20 cellular contexts compared by ENCODE assay signal in the genomic region with DNA sequence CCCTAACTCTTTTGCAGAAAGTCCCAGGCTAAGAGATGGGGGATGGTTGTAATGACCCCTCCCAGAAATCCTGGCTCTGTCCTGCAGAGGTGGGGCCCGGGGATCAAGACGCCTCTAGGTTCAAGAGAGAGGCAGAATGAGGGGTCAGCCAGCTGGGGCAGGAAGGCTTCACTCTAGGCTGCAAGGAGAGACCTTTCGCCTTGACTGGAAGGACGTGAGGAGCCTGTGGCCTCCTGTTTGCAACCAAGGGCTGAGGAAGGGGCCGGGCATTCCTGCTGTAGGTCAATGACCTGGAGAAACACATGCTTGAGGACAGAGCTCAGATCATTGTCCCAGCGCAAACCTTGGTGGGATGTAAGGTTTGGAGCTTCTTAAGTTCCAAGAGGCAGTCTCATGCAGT. TPM values are rescaled to one million over a fixed set of nuclear protein-coding genes. Genes with fewer than 3 reads are reported as not detected.
DNase-seq lines count a peak whose midpoint lies in the region; ATAC-seq lines count a peak whose summit lies in the region.
"Had no signal": no experiment of that assay in that cellular context is flagged by ENCODE, and none has a peak within 500 bp of the region (broad histone marks: within the 10 kb centered on the region; RNA-seq: fewer than 3 reads in every experiment).

No MANE protein-coding gene starts in this region.

- no peak overlapping the region for H3K27ac Mint-ChIP-seq in activated T-cell treated with anti-CD3 and anti-CD28 coated beads, Interleukin-2, amount 50 U/mL, for 24 hours
- H3K27ac Mint-ChIP-seq in activated T-helper 17 cell treated with anti-CD3 and anti-CD28 coated beads, Interleukin-2, amount 50 U/mL, for 72 hours, result peak overlapping the region; percentile 32
- peak overlapping the region; percentile 26 for H3K27ac Mint-ChIP-seq in memory B cell
- peak overlapping the region; percentile 79 for H3K27ac Mint-ChIP-seq in stimulated activated memory B cell treated with anti-CD40 and anti-IgM and Interleukin-4, amounts not matched to agents 10 μg/mL and 1 μg/mL and 100 μg/mL, for 72 hours
- H3K27ac Mint-ChIP-seq: CD4-positive, alpha-beta memory T cell; GM23338 had no signal

- DNase-seq in activated T-cell treated with anti-CD3 and anti-CD28 coated beads, Interleukin-2, amount 50 U/mL, for 24 hours, result peak; percentile 26
- DNase-seq in activated T-cell treated with anti-CD3 and anti-CD28 coated beads, Interleukin-2, amount 50 U/mL, for 4 hours, result no peak
- DNase-seq in memory B cell (ENCODE audit: low spot score in 2 of 2) (no peak), germinal center (ENCODE audit: low spot score) (no peak), iPS-NIHi11 (ENCODE audit: low spot score) (no peak), OCI-M1 (lab: John Stamatoyannopoulos, UW) (no peak)
- DNase-seq: BE2C; CD4-positive, alpha-beta memory T cell; DMS153; DMS79; GDM1; HCEC 1CT had no signal

- H3K27me3 Mint-ChIP-seq in activated T-cell treated with anti-CD3 and anti-CD28 coated beads, Interleukin-2, amount 50 U/mL, for 24 hours, result no peaks in the 10 kb centered on the region
- H3K27me3 Mint-ChIP-seq in activated T-cell treated with anti-CD3 and anti-CD28 coated beads, Interleukin-2, amount 50 U/mL, for 4 hours (ENCODE audit: low read depth), result no peaks in the 10 kb centered on the region
- H3K27me3 Mint-ChIP-seq in activated T-helper 17 cell treated with anti-CD3 and anti-CD28 coated beads, Interleukin-2, amount 50 U/mL, for 72 hours, result no peaks in the 10 kb centered on the region
- H3K27me3 Mint-ChIP-seq in memory B cell, result no peaks in the 10 kb centered on the region
- no peaks in the 10 kb centered on the region for H3K27me3 Mint-ChIP-seq in stimulated activated memory B cell treated with anti-CD40 and anti-IgM and Interleukin-4, amounts not matched to agents 10 μg/mL and 1 μg/mL and 100 μg/mL, for 72 hours
- H3K27me3 Mint-ChIP-seq: CD4-positive, alpha-beta memory T cell; IgD-negative memory B cell had no signal

- H3K9me3 Mint-ChIP-seq in activated T-cell treated with anti-CD3 and anti-CD28 coated beads, Interleukin-2, amount 50 U/mL, for 24 hours, result no peaks in the 10 kb centered on the region
- H3K9me3 Mint-ChIP-seq in activated T-cell treated with anti-CD3 and anti-CD28 coated beads, Interleukin-2, amount 50 U/mL, for 4 hours, result no peaks in the 10 kb centered on the region
- H3K9me3 Mint-ChIP-seq in activated T-helper 17 cell treated with anti-CD3 and anti-CD28 coated beads, Interleukin-2, amount 50 U/mL, for 72 hours, result no peaks in the 10 kb centered on the region
- H3K9me3 Mint-ChIP-seq in memory B cell, result no peaks in the 10 kb centered on the region
- no peaks in the 10 kb centered on the region for H3K9me3 Mint-ChIP-seq in stimulated activated memory B cell treated with anti-CD40 and anti-IgM and Interleukin-4, amounts not matched to agents 10 μg/mL and 1 μg/mL and 100 μg/mL, for 72 hours
- H3K9me3 Mint-ChIP-seq: CD14-positive monocyte; CD4-positive, alpha-beta memory T cell; IgD-negative memory B cell had no signal

- H3K4me3 Mint-ChIP-seq in activated T-cell treated with anti-CD3 and anti-CD28 coated beads, Interleukin-2, amount 50 U/mL, for 24 hours, result no peak overlapping the region
- H3K4me3 Mint-ChIP-seq in activated T-cell treated with anti-CD3 and anti-CD28 coated beads, Interleukin-2, amount 50 U/mL, for 4 hours, result no peak overlapping the region
- H3K4me3 Mint-ChIP-seq in activated T-helper 17 cell treated with anti-CD3 and anti-CD28 coated beads, Interleukin-2, amount 50 U/mL, for 72 hours, result no peak overlapping the region
- no peak overlapping the region for H3K4me3 Mint-ChIP-seq in memory B cell
- H3K4me3 Mint-ChIP-seq in stimulated activated memory B cell treated with anti-CD40 and anti-IgM and Interleukin-4, amounts not matched to agents 10 μg/mL and 1 μg/mL and 100 μg/mL, for 72 hours, result no peak overlapping the region
- H3K4me3 Mint-ChIP-seq: CD14-positive monocyte; CD4-positive, alpha-beta memory T cell; GM23338 had no signal

- peaks cover 4% of the 10 kb centered on the region for H3K36me3 Mint-ChIP-seq in activated T-cell treated with anti-CD3 and anti-CD28 coated beads, Interleukin-2, amount 50 U/mL, for 24 hours (ENCODE audit: low read depth)
- H3K36me3 Mint-ChIP-seq in activated T-cell treated with anti-CD3 and anti-CD28 coated beads, Interleukin-2, amount 50 U/mL, for 4 hours (ENCODE audit: insufficient read depth), result peaks cover 4% of the 10 kb centered on the region
- H3K36me3 Mint-ChIP-seq in activated T-helper 17 cell treated with anti-CD3 and anti-CD28 coated beads, Interleukin-2, amount 50 U/mL, for 72 hours (ENCODE audit: low read depth), result no peaks in the 10 kb centered on the region
- H3K36me3 Mint-ChIP-seq in memory B cell, result no peaks in the 10 kb centered on the region
- H3K36me3 Mint-ChIP-seq in stimulated activated memory B cell treated with anti-CD40 and anti-IgM and Interleukin-4, amounts not matched to agents 10 μg/mL and 1 μg/mL and 100 μg/mL, for 72 hours, result no peaks in the 10 kb centered on the region
- H3K36me3 Mint-ChIP-seq: IgD-negative memory B cell had no signal

- no peak for ATAC-seq in activated T-cell treated with anti-CD3 and anti-CD28 coated beads, Interleukin-2, amount 50 U/mL, for 4 hours
- no peak for ATAC-seq in activated T-helper 17 cell treated with anti-CD3 and anti-CD28 coated beads, Interleukin-2, amount 50 U/mL, for 72 hours (replicated peaks)
- no peak for ATAC-seq in memory B cell (ENCODE audit: low read depth)
- no peak for ATAC-seq in stimulated activated memory B cell treated with anti-CD40 and anti-IgM and Interleukin-4, amounts not matched to agents 10 μg/mL and 1 μg/mL and 100 μg/mL, for 72 hours
- ATAC-seq: A549, GM23338 had no signal

- H3K4me1 Mint-ChIP-seq in activated T-cell treated with anti-CD3 and anti-CD28 coated beads, Interleukin-2, amount 50 U/mL, for 24 hours (ENCODE audit: low read depth), result peaks cover 17% of the 10 kb centered on the region
- H3K4me1 Mint-ChIP-seq in activated T-cell treated with anti-CD3 and anti-CD28 coated beads, Interleukin-2, amount 50 U/mL, for 4 hours (ENCODE audit: low read depth), result peaks cover 13% of the 10 kb centered on the region
- H3K4me1 Mint-ChIP-seq in activated T-helper 17 cell treated with anti-CD3 and anti-CD28 coated beads, Interleukin-2, amount 50 U/mL, for 72 hours, result peaks cover 13% of the 10 kb centered on the region
- peaks cover 28% of the 10 kb centered on the region for H3K4me1 Mint-ChIP-seq in memory B cell
- H3K4me1 Mint-ChIP-seq in stimulated activated memory B cell treated with anti-CD40 and anti-IgM and Interleukin-4, amounts not matched to agents 10 μg/mL and 1 μg/mL and 100 μg/mL, for 72 hours, result peaks cover 53% of the 10 kb centered on the region
- H3K4me1 Mint-ChIP-seq: GM23338 had no signal

RNA-seq across cellular contexts. Expression of gene CETP, which starts 8.7 kb away (rescaled TPM):
- under 1 TPM in 1 of 3 donors, not detected in 2; 0.11 TPM for total RNA-seq in activated T-cell treated with anti-CD3 and anti-CD28 coated beads, Interleukin-2, amount 50 U/mL, for 4 hours
- not detected for total RNA-seq in activated T-helper 17 cell treated with anti-CD3 and anti-CD28 coated beads, Interleukin-2, amount 50 U/mL, for 72 hours
- total RNA-seq: CD4-positive, alpha-beta memory T cell; Daoy; GM23338; HT1080 had no signal

RNA-seq across cellular contexts. Expression of gene HERPUD1, which starts 21.1 kb away (rescaled TPM):
- total RNA-seq in activated T-cell treated with anti-CD3 and anti-CD28 coated beads, Interleukin-2, amount 50 U/mL, for 4 hours, result 100 to 1,000 TPM; 161 to 228 (median 170) TPM
- total RNA-seq in activated T-helper 17 cell treated with anti-CD3 and anti-CD28 coated beads, Interleukin-2, amount 50 U/mL, for 72 hours, result 100 to 1,000 TPM; 162 to 186 TPM

RNA-seq across cellular contexts. Expression of gene NLRC5, which starts 36.4 kb away (rescaled TPM):
- 100 to 1,000 TPM; 143 to 180 (median 158) TPM for total RNA-seq in activated T-cell treated with anti-CD3 and anti-CD28 coated beads, Interleukin-2, amount 50 U/mL, for 4 hours
- total RNA-seq in activated T-helper 17 cell treated with anti-CD3 and anti-CD28 coated beads, Interleukin-2, amount 50 U/mL, for 72 hours, result 100 to 1,000 TPM; 182 to 219 TPM
